7 cellular contexts compared by ENCODE assay signal in the genomic region with DNA sequence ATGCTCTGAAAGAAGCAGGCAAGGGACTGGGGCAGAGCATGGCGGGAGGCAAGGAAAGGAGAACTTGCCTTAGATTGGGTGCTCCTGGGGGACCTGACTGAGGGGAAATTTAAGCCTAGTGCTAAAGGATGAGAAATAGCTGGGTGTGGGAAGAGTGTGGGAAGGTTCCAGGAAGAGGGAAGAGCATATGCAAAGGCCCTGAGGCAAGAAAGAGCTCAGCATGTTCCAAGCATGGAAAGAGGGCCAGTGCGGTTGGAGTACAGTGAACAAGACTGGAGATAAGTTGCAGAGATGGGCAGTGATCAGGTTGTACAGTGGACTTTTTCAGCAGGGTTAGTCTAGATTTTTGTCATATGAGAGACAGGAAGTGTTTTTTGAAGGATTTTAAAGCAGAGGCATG. TPM values are rescaled to one million over a fixed set of nuclear protein-coding genes. Genes with fewer than 3 reads are reported as not detected.
"Had no signal": no experiment of that assay in that cellular context is flagged by ENCODE, and none has a peak within 500 bp of the region (broad histone marks: within the 10 kb centered on the region; RNA-seq: fewer than 3 reads in every experiment).

No MANE protein-coding gene starts in this region.

- ATAC-seq: HCT116 had no signal

- H3K27ac ChIP-seq: GM23248 had no signal

- H3K4me1 ChIP-seq: HAP-1 had no signal

- DNase-seq: GM23248, GOT3, H7, IMR-90 had no signal

- H3K9me3 ChIP-seq: HAP-1 had no signal

- H3K4me3 ChIP-seq: GM23248, HAP-1 had no signal

RNA-seq across cellular contexts. Expression of gene RBP5, which starts 10.5 kb away (rescaled TPM):
- total RNA-seq: GM23248, H4, IMR-90 had no signal
